In genomic region chr9:33375238-33375840, GRCh38 we compare ENCODE assay signal across 9 cellular contexts. TPM values are rescaled to one million over a fixed set of nuclear protein-coding genes. Genes with fewer than 3 reads are reported as not detected.
DNase-seq lines count a peak whose midpoint lies in the region; ATAC-seq and TF ChIP-seq lines count a peak whose summit lies in the region.
"Had no signal": no experiment of that assay in that cellular context is flagged by ENCODE, and none has a peak within 500 bp of the region (broad histone marks: within the 10 kb centered on the region; RNA-seq: fewer than 3 reads in every experiment).

No MANE protein-coding gene starts in this region.

- peak overlapping the region; percentile 61 for H3K4me3 Mint-ChIP-seq in HFFc6
- H3K4me3 Mint-ChIP-seq in activated CD8-positive, alpha-beta T cell treated with anti-CD3 and anti-CD28 coated beads, Interleukin-2, amount 10 ng/mL, durations not matched to agents 7 days and 5 days = no peak overlapping the region

- DNase-seq in HFFc6 (no peak), right atrium auricular region (ENCODE audit: low spot score) (no peak), retina (peak; percentile 80), OCI-M1 (lab: John Stamatoyannopoulos, UW) (no peak), GM19238 (ENCODE audit: insufficient read length, low spot score) (no peak), NCI-H345 (lab: John Stamatoyannopoulos, UW) (no peak)
- no peak for DNase-seq in activated CD8-positive, alpha-beta T cell treated with anti-CD3 and anti-CD28 coated beads, Interleukin-2, amount 10 ng/mL, durations not matched to agents 7 days and 5 days

- H3K27ac ChIP-seq in right atrium auricular region = peak overlapping the region; percentile 76 to 78

- H3K4me3 ChIP-seq in right atrium auricular region = peak overlapping the region in 1 of 2 donors; percentile 18

- TF ChIP-seq CTCF in HFFc6 (IDR thresholded peaks at IDR 0.05) (peak; percentile 74), right atrium auricular region (IDR thresholded peaks at IDR 0.05) (peak in 1 of 2 donors; percentile 51)

- ATAC-seq in activated CD8-positive, alpha-beta T cell treated with anti-CD3 and anti-CD28 coated beads, Interleukin-2, amount 10 ng/mL, durations not matched to agents 7 days and 5 days = peak; percentile 38
- ATAC-seq in HG03469 (IDR thresholded peaks at IDR 0.05; ENCODE audit: unreplicated experiment) = no peak

- peak overlapping the region; percentile 62 for H3K27ac Mint-ChIP-seq in HFFc6
- peak overlapping the region; percentile 16 for H3K27ac Mint-ChIP-seq in activated CD8-positive, alpha-beta T cell treated with anti-CD3 and anti-CD28 coated beads, Interleukin-2, amount 10 ng/mL, durations not matched to agents 7 days and 5 days

- H3K27me3 Mint-ChIP-seq in HFFc6 (ENCODE audit: insufficient read depth) = no peaks in the 10 kb centered on the region; the same call in 1 of the 2 replicates
- H3K27me3 Mint-ChIP-seq in activated CD8-positive, alpha-beta T cell treated with anti-CD3 and anti-CD28 coated beads, Interleukin-2, amount 10 ng/mL, durations not matched to agents 7 days and 5 days (ENCODE audit: low read depth) = no peaks in the 10 kb centered on the region

- H3K27me3 ChIP-seq in right atrium auricular region = no peaks in the 10 kb centered on the region

- CTCF ChIA-PET in activated CD8-positive, alpha-beta T cell treated with anti-CD3 and anti-CD28 coated beads, Interleukin-2, amount 10 ng/mL, durations not matched to agents 7 days and 5 days (lab: Charles Lee) = interaction anchor here (0.6 to 5.4 kb wide), 41 partner anchors 10 to 345 kb away, joined by 3 to 84 read pairs (median 4); partner anchors contain the start of genes AQP3, NFX1 and NOL6

- no peaks in the 10 kb centered on the region for H3K9me3 Mint-ChIP-seq in HFFc6
- no peaks in the 10 kb centered on the region for H3K9me3 Mint-ChIP-seq in activated CD8-positive, alpha-beta T cell treated with anti-CD3 and anti-CD28 coated beads, Interleukin-2, amount 10 ng/mL, durations not matched to agents 7 days and 5 days (ENCODE audit: insufficient read depth)

- no peaks in the 10 kb centered on the region for H3K36me3 Mint-ChIP-seq in HFFc6 (ENCODE audit: low read depth)
- peaks cover 6% of the 10 kb centered on the region for H3K36me3 Mint-ChIP-seq in activated CD8-positive, alpha-beta T cell treated with anti-CD3 and anti-CD28 coated beads, Interleukin-2, amount 10 ng/mL, durations not matched to agents 7 days and 5 days (ENCODE audit: low read depth)

- peaks cover 0 to 39% of the 10 kb centered on the region in 2 donors for H3K4me1 ChIP-seq in right atrium auricular region

- peaks cover 18% of the 10 kb centered on the region for H3K4me1 Mint-ChIP-seq in HFFc6 (ENCODE audit: low read depth)
- H3K4me1 Mint-ChIP-seq in activated CD8-positive, alpha-beta T cell treated with anti-CD3 and anti-CD28 coated beads, Interleukin-2, amount 10 ng/mL, durations not matched to agents 7 days and 5 days (ENCODE audit: low read depth) = peaks cover 12% of the 10 kb centered on the region

- POLR2A ChIA-PET in activated CD8-positive, alpha-beta T cell treated with anti-CD3 and anti-CD28 coated beads, Interleukin-2, amount 10 ng/mL, durations not matched to agents 7 days and 5 days (lab: Charles Lee) = interaction anchor here (0.6 to 1.6 kb wide), 2 partner anchors 76 to 1076 kb away, joined by 3 to 5 read pairs; no protein-coding TSS in a partner anchor

- H3K36me3 ChIP-seq in right atrium auricular region = peaks cover 12% of the 10 kb centered on the region

- no peaks in the 10 kb centered on the region for H3K9me3 ChIP-seq in right atrium auricular region

RNA-seq across cellular contexts. Expression of gene AQP7, which starts 27.0 kb away (rescaled TPM):
- not detected for total RNA-seq in HFFc6 (2021; fragmentation: NEBNext Ultra II Directional; extraction: Animal tissue kit (Norgen Biotek cat#: 25700))
- total RNA-seq in activated CD8-positive, alpha-beta T cell treated with anti-CD3 and anti-CD28 coated beads, Interleukin-2, amount 10 ng/mL, durations not matched to agents 7 days and 5 days = not detected
- total RNA-seq in right atrium auricular region = 10 to 100 TPM; 58.4 to 74.9 TPM
- total RNA-seq: SK-MEL-5 had no signal

Comparison
In these comparisons a context has a peak if more than half of its experiments do, and no peak if none do; other contexts are left out.
1. RNA of gene AQP7, which starts 27.0 kb away (total RNA-seq): 58.4 to 74.9 TPM in right atrium auricular region; not detected in activated CD8-positive, alpha-beta T cell treated with anti-CD3 and anti-CD28 coated beads, Interleukin-2, amount 10 ng/mL, durations not matched to agents 7 days and 5 days and not detected in HFFc6; every median in the first group is over 10 times any median in the second.